In genomic region chr18:41747723-41748242, GRCh38 we compare ENCODE assay signal across 32 cellular contexts.
"Had no signal": no experiment of that assay in that cellular context is flagged by ENCODE, and none has a peak within 500 bp of the region (broad histone marks: within the 10 kb centered on the region; RNA-seq: fewer than 3 reads in every experiment).

No MANE protein-coding gene starts in this region.

- H3K4me1 Mint-ChIP-seq: naive thymus-derived CD8-positive, alpha-beta T cell; stimulated activated memory B cell treated with anti-CD40 and anti-IgM and Interleukin-4, amounts not matched to agents 10 μg/mL and 1 μg/mL and 100 μg/mL, for 72 hours; stimulated activated naive CD8-positive, alpha-beta T cell treated with anti-CD3 and anti-CD28 coated beads, Interleukin-15, amount 100 ng/mL, for 72 hours had no signal

- H3K36me3 Mint-ChIP-seq: naive thymus-derived CD8-positive, alpha-beta T cell; natural killer cell treated with Interleukin-12 subunit alpha and Interleukin-12 subunit beta and Interleukin-15 and Interleukin-18, amount 100 ng/mL, for 72 hours; neural progenitor cell; stimulated activated memory B cell treated with anti-CD40 and anti-IgM and Interleukin-4, amounts not matched to agents 10 μg/mL and 1 μg/mL and 100 μg/mL, for 72 hours; type B pancreatic cell had no signal

- ATAC-seq: naive thymus-derived CD8-positive, alpha-beta T cell; natural killer cell treated with Interleukin-12 subunit alpha and Interleukin-12 subunit beta and Interleukin-15 and Interleukin-18, amount 100 ng/mL, for 72 hours; psoas muscle; right cardiac atrium; sciatic nerve; stimulated activated memory B cell treated with anti-CD40 and anti-IgM and Interleukin-4, amounts not matched to agents 10 μg/mL and 1 μg/mL and 100 μg/mL, for 72 hours; stimulated activated naive CD8-positive, alpha-beta T cell treated with anti-CD3 and anti-CD28 coated beads, Interleukin-15, amount 100 ng/mL, for 72 hours; stimulated activated naive CD8-positive, alpha-beta T cell treated with anti-CD3 and anti-CD28 coated beads, Interleukin-15, Interleukin-2, amounts not matched to agents 100 U/mL and 50 U/mL, for 24 hours; upper lobe of right lung had no signal

- DNase-seq: naive thymus-derived CD8-positive, alpha-beta T cell; nephron progenitor cell; occipital lobe; ovary; posterior cingulate gyrus; psoas muscle; right cardiac atrium; spleen; stimulated activated CD4-positive, alpha-beta T cell treated with anti-CD3 and anti-CD28 coated beads, Interleukin-12 subunit alpha, Interleukin-12 subunit beta, amount 100 ng/mL, for 4 hours; stimulated activated CD4-positive, alpha-beta T cell treated with anti-CD3 and anti-CD28 coated beads, Interleukin-1b, Interleukin-23, amount 100 ng/mL, for 48 hours; stimulated activated CD4-positive, alpha-beta T cell treated with anti-CD3 and anti-CD28 coated beads, Interleukin-4, amount 100 ng/mL, for 1 hour; stimulated activated CD4-positive, alpha-beta T cell treated with anti-CD3 and anti-CD28 coated beads, Interleukin-4, amount 100 ng/mL, for 4 hours; stimulated activated CD8-positive, alpha-beta memory T cell treated with anti-CD3 and anti-CD28 coated beads, Interleukin-4, amount 100 ng/mL, for 48 hours; stimulated activated naive CD4-positive, alpha-beta T cell; stimulated activated naive CD8-positive, alpha-beta T cell treated with anti-CD3 and anti-CD28 coated beads, Interleukin-15, amount 100 ng/mL, for 72 hours; stimulated activated naive CD8-positive, alpha-beta T cell treated with anti-CD3 and anti-CD28 coated beads, Interleukin-15, Interleukin-2, amounts not matched to agents 100 U/mL and 50 U/mL, for 24 hours; substantia nigra; testis; tibial artery; transverse colon; upper lobe of right lung; uterus had no signal

- H3K9me3 Mint-ChIP-seq: nephron progenitor cell; neural progenitor cell; stimulated activated memory B cell treated with anti-CD40 and anti-IgM and Interleukin-4, amounts not matched to agents 10 μg/mL and 1 μg/mL and 100 μg/mL, for 72 hours; stimulated activated naive CD8-positive, alpha-beta T cell treated with anti-CD3 and anti-CD28 coated beads, Interleukin-15, amount 100 ng/mL, for 72 hours; type B pancreatic cell had no signal

- H3K27me3 ChIP-seq: neural progenitor cell, ovary, suprapubic skin, testis, tibial artery, transverse colon, upper lobe of right lung, uterus had no signal

- H3K27ac Mint-ChIP-seq: naive thymus-derived CD8-positive, alpha-beta T cell; natural killer cell treated with Interleukin-12 subunit alpha and Interleukin-12 subunit beta and Interleukin-15 and Interleukin-18, amount 100 ng/mL, for 72 hours; nephron progenitor cell; neural progenitor cell; progenitor cell of endocrine pancreas; stimulated activated memory B cell treated with anti-CD40 and anti-IgM and Interleukin-4, amounts not matched to agents 10 μg/mL and 1 μg/mL and 100 μg/mL, for 72 hours; stimulated activated naive CD8-positive, alpha-beta T cell treated with anti-CD3 and anti-CD28 coated beads, Interleukin-15, amount 100 ng/mL, for 72 hours; type B pancreatic cell had no signal

- H3K9me3 ChIP-seq: ovary, psoas muscle, spleen, suprapubic skin, testis, tibial artery, transverse colon, upper lobe of right lung, uterus had no signal

- H3K4me2 ChIP-seq: neural progenitor cell, smooth muscle cell had no signal

- H3K79me2 ChIP-seq: parathyroid adenoma had no signal

- H3K36me3 ChIP-seq: neural progenitor cell, ovary, spleen, suprapubic skin, tibial artery, transverse colon, upper lobe of right lung, uterus had no signal

- H3K4me3 Mint-ChIP-seq: naive thymus-derived CD8-positive, alpha-beta T cell; natural killer cell treated with Interleukin-12 subunit alpha and Interleukin-12 subunit beta and Interleukin-15 and Interleukin-18, amount 100 ng/mL, for 72 hours; nephron progenitor cell; neural progenitor cell; stimulated activated memory B cell treated with anti-CD40 and anti-IgM and Interleukin-4, amounts not matched to agents 10 μg/mL and 1 μg/mL and 100 μg/mL, for 72 hours; stimulated activated naive CD8-positive, alpha-beta T cell treated with anti-CD3 and anti-CD28 coated beads, Interleukin-15, amount 100 ng/mL, for 72 hours; type B pancreatic cell had no signal

- H3K4me3 ChIP-seq: neural progenitor cell, ovary, psoas muscle, skin epidermis, smooth muscle cell, spleen, suprapubic skin, testis, tibial artery, transverse colon, upper lobe of right lung, uterus had no signal

- H3K4me1 ChIP-seq: parathyroid adenoma, psoas muscle, spleen, suprapubic skin, testis, transverse colon, upper lobe of right lung, uterus had no signal

- H3K9ac ChIP-seq: neural progenitor cell, parathyroid adenoma had no signal

- H3K27me3 Mint-ChIP-seq: natural killer cell treated with Interleukin-12 subunit alpha and Interleukin-12 subunit beta and Interleukin-15 and Interleukin-18, amount 100 ng/mL, for 72 hours; progenitor cell of endocrine pancreas; stimulated activated memory B cell treated with anti-CD40 and anti-IgM and Interleukin-4, amounts not matched to agents 10 μg/mL and 1 μg/mL and 100 μg/mL, for 72 hours; type B pancreatic cell had no signal

- H2AFZ ChIP-seq: neural progenitor cell, parathyroid adenoma had no signal

- H3K27ac ChIP-seq: neural progenitor cell, ovary, parathyroid adenoma, psoas muscle, skin epidermis, spleen, suprapubic skin, testis, tibial artery, transverse colon, upper lobe of right lung, uterus had no signal
